ENCODE assay signal across 8 cellular contexts in the genomic region with DNA sequence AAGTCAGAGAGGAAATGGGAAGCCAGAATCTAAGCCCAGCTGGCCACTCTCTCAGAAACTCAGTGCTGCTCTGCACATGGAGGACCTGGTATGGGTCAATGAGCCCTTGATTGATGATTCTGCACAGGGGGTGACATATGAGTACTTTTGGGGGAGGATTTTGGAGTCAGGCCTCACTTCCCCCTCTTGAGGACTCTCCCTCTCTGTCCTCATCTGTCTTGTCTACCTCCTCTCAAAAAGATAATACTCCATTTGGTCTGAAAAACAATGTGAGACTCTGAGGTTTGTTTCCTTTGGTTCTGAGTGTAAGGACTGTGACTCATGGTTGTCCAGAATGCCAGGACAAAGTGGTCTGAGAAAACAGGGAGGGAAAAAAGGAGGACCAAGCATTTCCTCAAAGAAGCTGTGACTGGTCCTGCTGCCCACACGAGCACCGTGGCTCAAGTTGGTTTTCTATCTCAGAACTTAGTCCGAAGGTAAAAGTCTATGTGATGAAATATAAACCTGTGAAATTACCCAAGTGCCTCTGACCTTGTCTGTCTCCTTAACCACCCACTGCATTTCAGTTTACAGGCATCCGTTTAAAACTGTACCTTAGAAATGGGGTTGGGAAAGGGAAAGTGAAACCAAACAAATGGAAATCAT. TPM values are rescaled to one million over a fixed set of nuclear protein-coding genes. Genes with fewer than 3 reads are reported as not detected.
DNase-seq lines count a peak whose midpoint lies in the region; ATAC-seq and TF ChIP-seq lines count a peak whose summit lies in the region.

No MANE protein-coding gene starts in this region.

- no peaks in the 10 kb centered on the region for H3K9me3 ChIP-seq in effector memory CD4-positive, alpha-beta T cell (ENCODE audit: control insufficient read depth, low read length)

- peak overlapping the region; percentile 50 for H3K4me3 ChIP-seq in effector memory CD4-positive, alpha-beta T cell (ENCODE audit: insufficient read depth, low read depth, low read length, poor library complexity, severe bottlenecking)

- H3K27me3 Mint-ChIP-seq in natural killer cell (ENCODE audit: low read depth in 2 of 2), result no peaks in the 10 kb centered on the region

- no peaks in the 10 kb centered on the region for H3K36me3 Mint-ChIP-seq in natural killer cell

- H3K4me1 ChIP-seq in effector memory CD4-positive, alpha-beta T cell (ENCODE audit: control insufficient read depth, insufficient read depth, low read length, poor library complexity, severe bottlenecking), result peaks cover 69% of the 10 kb centered on the region

- H3K27ac ChIP-seq in effector memory CD4-positive, alpha-beta T cell (ENCODE audit: insufficient read depth, low read length, poor library complexity, severe bottlenecking), result peak overlapping the region; percentile 78

- H3K4me1 Mint-ChIP-seq in natural killer cell, result peaks cover 79 to 86% of the 10 kb centered on the region in 2 donors

- H3K36me3 ChIP-seq in effector memory CD4-positive, alpha-beta T cell (ENCODE audit: control insufficient read depth, insufficient read depth, low read length), result no peaks in the 10 kb centered on the region

- DNase-seq in ELR (ENCODE audit: low read depth) (peak; percentile 84), SK-MEL-5 (ENCODE audit: low read depth, low spot score) (peak; percentile 38), natural killer cell (peak; percentile 28)
- no peak for DNase-seq in effector memory CD4-positive, alpha-beta T cell
- DNase-seq in stimulated activated CD4-positive, alpha-beta T cell treated with anti-CD3 and anti-CD28 coated beads, Interleukin-2, amount 100 ng/mL, for 24 hours, result no peak
- no peak for DNase-seq in activated effector memory CD4-positive, alpha-beta T cell treated with Interleukin-2 at 50 U/mL for 16 hours

- H3K4me3 Mint-ChIP-seq in natural killer cell, result peak overlapping the region; percentile 85

- no peaks in the 10 kb centered on the region for H3K27me3 ChIP-seq in effector memory CD4-positive, alpha-beta T cell (replicated peaks; ENCODE audit: control insufficient read depth, insufficient read depth, low read length, poor library complexity, severe bottlenecking)

- no peak for TF ChIP-seq CTCF in natural killer cell (IDR thresholded peaks at IDR 0.05)

- ATAC-seq in HG02588 (IDR thresholded peaks at IDR 0.05; ENCODE audit: unreplicated experiment) (peak; percentile 30), natural killer cell (peak; percentile 53 to 77 (median 61)), HG02571 (IDR thresholded peaks at IDR 0.05; ENCODE audit: unreplicated experiment) (no peak)

- intact Hi-C loops in natural killer cell (cut with micrococcal nuclease), result loop anchor here (1.0 kb wide), 2 partner anchors 10 to 126 kb away; a partner anchor contains a TSS

- in situ Hi-C loops in SK-MEL-5 (cut with HindIII; ENCODE audit: low pct_unique_long_range_greater_than_20kb, low sequenced_read_pairs), result no loop called here

- peak overlapping the region; percentile 98 to 100 for H3K27ac Mint-ChIP-seq in natural killer cell

- H3K9me3 Mint-ChIP-seq in natural killer cell, result no peaks in the 10 kb centered on the region

RNA-seq across cellular contexts. Expression of a gene that starts 11.1 kb away (rescaled TPM):
- total RNA-seq in SK-MEL-5 (2014; rRNA removed; shearing (Covaris generic)), result 6.1 and 8.0 TPM in 2 replicates
- 1.9 and 4.0 TPM in 2 replicates for polyA plus RNA-seq in SK-MEL-5 (2015; cell fraction: cytosol; rRNA removed)
- polyA plus RNA-seq in SK-MEL-5 (2015; cell fraction: nucleus; rRNA removed), result 10.9 and 15.2 TPM in 2 replicates
- total RNA-seq in natural killer cell, result 10 to 100 TPM; 51.2 to 65.1 (median 54.2) TPM

Comparison
In these comparisons a context has a peak if more than half of its experiments do, and no peak if none do; other contexts are left out.
1. DNase-seq: peak in ELR (single experiment), SK-MEL-5 (single experiment) and natural killer cell (single experiment); none in effector memory CD4-positive, alpha-beta T cell (0 of 3), stimulated activated CD4-positive, alpha-beta T cell treated with anti-CD3 and anti-CD28 coated beads, Interleukin-2, amount 100 ng/mL, for 24 hours (0 of 2) and activated effector memory CD4-positive, alpha-beta T cell treated with Interleukin-2 at 50 U/mL for 16 hours (single experiment).